In the genomic region with DNA sequence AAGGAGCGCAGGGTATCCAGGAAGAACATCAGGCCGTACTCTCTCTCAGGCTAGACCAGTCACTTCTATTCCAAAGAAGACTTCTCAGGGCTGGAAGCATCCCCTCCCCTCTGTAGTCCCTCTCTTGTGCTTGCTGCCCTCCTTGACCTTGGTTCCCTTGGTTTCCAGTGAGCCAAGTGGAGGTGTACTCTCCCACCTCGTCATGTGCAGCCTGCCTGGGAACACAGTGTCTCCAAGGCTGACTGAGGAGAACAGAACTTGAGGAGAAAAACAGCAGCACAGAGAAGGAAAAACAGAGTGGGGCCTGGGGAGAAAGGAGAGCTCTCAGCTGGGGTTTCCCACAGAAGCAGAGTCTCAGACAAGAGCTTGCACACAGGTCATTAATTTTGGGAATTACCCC, we compare ENCODE assay signal across 15 cellular contexts. TPM values are rescaled to one million over a fixed set of nuclear protein-coding genes. Genes with fewer than 3 reads are reported as not detected.
DNase-seq lines count a peak whose midpoint lies in the region; ATAC-seq lines count a peak whose summit lies in the region.
"Had no signal": no experiment of that assay in that cellular context is flagged by ENCODE, and none has a peak within 500 bp of the region (broad histone marks: within the 10 kb centered on the region; RNA-seq: fewer than 3 reads in every experiment).

No MANE protein-coding gene starts in this region.

- peaks cover 5% of the 10 kb centered on the region for H3K27me3 Mint-ChIP-seq in CD4-positive, CD25-positive, alpha-beta regulatory T cell
- H3K27me3 Mint-ChIP-seq in CD8-positive, alpha-beta memory T cell = no peaks in the 10 kb centered on the region
- H3K27me3 Mint-ChIP-seq in activated T-helper 17 cell treated with anti-CD3 and anti-CD28 coated beads, Interleukin-2, amount 50 U/mL, for 72 hours = no peaks in the 10 kb centered on the region
- H3K27me3 Mint-ChIP-seq: B cell had no signal

- no peaks in the 10 kb centered on the region for H3K27me3 ChIP-seq in CD4-positive, CD25-positive, alpha-beta regulatory T cell (ENCODE audit: control insufficient read depth, insufficient read depth, low read length)
- no peaks in the 10 kb centered on the region for H3K27me3 ChIP-seq in CD8-positive, alpha-beta memory T cell (ENCODE audit: insufficient read depth, low read length, poor library complexity, severe bottlenecking)
- H3K27me3 ChIP-seq: gastrocnemius medialis, ovary had no signal

- POLR2A ChIA-PET in CD8-positive, alpha-beta memory T cell (lab: Charles Lee) = no interaction called here

- DNase-seq in CD4-positive, CD25-positive, alpha-beta regulatory T cell = no peak
- no peak for DNase-seq in CD8-positive, alpha-beta memory T cell
- peak; percentile 56 for DNase-seq in kidney tubule cell (ENCODE audit: low spot score)
- DNase-seq in NCI-H345 (lab: John Stamatoyannopoulos, UW) = no peak
- no peak for DNase-seq in GOT3 (lab: John Stamatoyannopoulos, UW)
- DNase-seq in GM03348 (ENCODE audit: low spot score) = no peak
- DNase-seq: cortex of kidney, DMS 273 treated with DMSO at 0.1 percent for 48 hours, gastrocnemius medialis, left ventricle myocardium inferior, ovary, SHP77 had no signal

- peak overlapping the region; percentile 84 to 99 (median 90) for H3K27ac Mint-ChIP-seq in CD4-positive, CD25-positive, alpha-beta regulatory T cell
- H3K27ac Mint-ChIP-seq in CD8-positive, alpha-beta memory T cell = peak overlapping the region; percentile 59 to 96 (median 88)
- H3K27ac Mint-ChIP-seq in activated T-helper 17 cell treated with anti-CD3 and anti-CD28 coated beads, Interleukin-2, amount 50 U/mL, for 72 hours = peak overlapping the region; percentile 71

- peaks cover 44% of the 10 kb centered on the region for H3K4me1 ChIP-seq in CD4-positive, CD25-positive, alpha-beta regulatory T cell (ENCODE audit: control insufficient read depth, insufficient read depth, low read length, poor library complexity, severe bottlenecking)
- H3K4me1 ChIP-seq in CD8-positive, alpha-beta memory T cell (ENCODE audit: insufficient read depth, low read length) = peaks cover 82% of the 10 kb centered on the region

- peak overlapping the region; percentile 67 for H3K27ac ChIP-seq in CD4-positive, CD25-positive, alpha-beta regulatory T cell (ENCODE audit: insufficient read depth, low read length, poor library complexity, severe bottlenecking)
- H3K27ac ChIP-seq in CD8-positive, alpha-beta memory T cell (ENCODE audit: low read depth, low read length) = no peak overlapping the region
- H3K27ac ChIP-seq: gastrocnemius medialis, left ventricle myocardium inferior, ovary had no signal

- no peaks in the 10 kb centered on the region for H3K9me3 Mint-ChIP-seq in CD4-positive, CD25-positive, alpha-beta regulatory T cell
- no peaks in the 10 kb centered on the region for H3K9me3 Mint-ChIP-seq in CD8-positive, alpha-beta memory T cell
- H3K9me3 Mint-ChIP-seq in activated T-helper 17 cell treated with anti-CD3 and anti-CD28 coated beads, Interleukin-2, amount 50 U/mL, for 72 hours = no peaks in the 10 kb centered on the region

- no peaks in the 10 kb centered on the region for H3K36me3 Mint-ChIP-seq in CD4-positive, CD25-positive, alpha-beta regulatory T cell
- H3K36me3 Mint-ChIP-seq in CD8-positive, alpha-beta memory T cell = no peaks in the 10 kb centered on the region
- no peaks in the 10 kb centered on the region for H3K36me3 Mint-ChIP-seq in activated T-helper 17 cell treated with anti-CD3 and anti-CD28 coated beads, Interleukin-2, amount 50 U/mL, for 72 hours (ENCODE audit: low read depth)

- peaks cover 9 to 84% (median 47%) of the 10 kb centered on the region in 4 donors for H3K4me1 Mint-ChIP-seq in CD4-positive, CD25-positive, alpha-beta regulatory T cell
- peaks cover 57 to 84% (median 77%) of the 10 kb centered on the region in 3 donors for H3K4me1 Mint-ChIP-seq in CD8-positive, alpha-beta memory T cell
- peaks cover 44% of the 10 kb centered on the region for H3K4me1 Mint-ChIP-seq in activated T-helper 17 cell treated with anti-CD3 and anti-CD28 coated beads, Interleukin-2, amount 50 U/mL, for 72 hours

- no peaks in the 10 kb centered on the region for H3K9me3 ChIP-seq in CD4-positive, CD25-positive, alpha-beta regulatory T cell (ENCODE audit: control insufficient read depth in 2 of 2, low read length in 2 of 2)
- H3K9me3 ChIP-seq in CD8-positive, alpha-beta memory T cell (ENCODE audit: low read length) = no peaks in the 10 kb centered on the region
- H3K9me3 ChIP-seq: gastrocnemius medialis, left ventricle myocardium inferior, ovary had no signal

- H3K4me3 ChIP-seq in CD4-positive, CD25-positive, alpha-beta regulatory T cell (ENCODE audit: low read depth, low read length) = peak overlapping the region; percentile 76
- peak overlapping the region; percentile 52 for H3K4me3 ChIP-seq in CD8-positive, alpha-beta memory T cell (ENCODE audit: low read length)
- H3K4me3 ChIP-seq: gastrocnemius medialis, left ventricle myocardium inferior, ovary had no signal

- H3K4me3 Mint-ChIP-seq in CD4-positive, CD25-positive, alpha-beta regulatory T cell = peak overlapping the region; percentile 38 to 87 (median 69)
- H3K4me3 Mint-ChIP-seq in CD8-positive, alpha-beta memory T cell = peak overlapping the region in 6 of 7 donors; percentile 27 to 84 (median 70)
- H3K4me3 Mint-ChIP-seq in activated T-helper 17 cell treated with anti-CD3 and anti-CD28 coated beads, Interleukin-2, amount 50 U/mL, for 72 hours = peak overlapping the region; percentile 47
- H3K4me3 Mint-ChIP-seq: B cell had no signal

- no peak for ATAC-seq in CD4-positive, CD25-positive, alpha-beta regulatory T cell (ENCODE audit: low read depth in 2 of 2)
- ATAC-seq in activated T-helper 17 cell treated with anti-CD3 and anti-CD28 coated beads, Interleukin-2, amount 50 U/mL, for 72 hours (replicated peaks) = no peak
- no peak for ATAC-seq in HG03108 (IDR thresholded peaks at IDR 0.05; ENCODE audit: unreplicated experiment)
- ATAC-seq: gastrocnemius medialis had no signal

- H3K36me3 ChIP-seq in CD4-positive, CD25-positive, alpha-beta regulatory T cell (ENCODE audit: control insufficient read depth, insufficient read depth, low read length) = no peaks in the 10 kb centered on the region
- no peaks in the 10 kb centered on the region for H3K36me3 ChIP-seq in CD8-positive, alpha-beta memory T cell (ENCODE audit: insufficient read depth, low read length)
- H3K36me3 ChIP-seq: gastrocnemius medialis, left ventricle myocardium inferior, ovary had no signal

- CTCF ChIA-PET in CD8-positive, alpha-beta memory T cell (lab: Charles Lee) = interaction anchor here (1.0 to 4.1 kb wide), 5 partner anchors 8 to 501 kb away, joined by 3 to 41 read pairs (median 3); a partner anchor contains a TSS

RNA-seq across cellular contexts. Expression of gene HAUS1, which starts 52.7 kb away (rescaled TPM):
- 21.3 TPM for total RNA-seq in CD4-positive, CD25-positive, alpha-beta regulatory T cell
- polyA plus RNA-seq in CD4-positive, CD25-positive, alpha-beta regulatory T cell = 10 to 100 TPM; 51.2 to 72.1 (median 58.7) TPM
- 10 to 100 TPM; 52.5 to 53.3 TPM for total RNA-seq in CD8-positive, alpha-beta memory T cell
- 43.2 TPM for polyA plus RNA-seq in CD8-positive, alpha-beta memory T cell
- 10 to 100 TPM; 34.3 to 54.5 TPM for total RNA-seq in activated T-helper 17 cell treated with anti-CD3 and anti-CD28 coated beads, Interleukin-2, amount 50 U/mL, for 72 hours

RNA-seq across cellular contexts. Expression of gene ATP5F1A, which starts 58.7 kb away (rescaled TPM):
- total RNA-seq in CD4-positive, CD25-positive, alpha-beta regulatory T cell = 171 TPM
- 100 to 1,000 TPM; 553 to 620 (median 576) TPM for polyA plus RNA-seq in CD4-positive, CD25-positive, alpha-beta regulatory T cell
- 100 to 1,000 TPM; 456 to 468 TPM for total RNA-seq in CD8-positive, alpha-beta memory T cell
- polyA plus RNA-seq in CD8-positive, alpha-beta memory T cell = 409 TPM
- total RNA-seq in activated T-helper 17 cell treated with anti-CD3 and anti-CD28 coated beads, Interleukin-2, amount 50 U/mL, for 72 hours = 100 to 1,000 TPM; 278 to 511 TPM
